8 cellular contexts compared by ENCODE assay signal in the genomic region with DNA sequence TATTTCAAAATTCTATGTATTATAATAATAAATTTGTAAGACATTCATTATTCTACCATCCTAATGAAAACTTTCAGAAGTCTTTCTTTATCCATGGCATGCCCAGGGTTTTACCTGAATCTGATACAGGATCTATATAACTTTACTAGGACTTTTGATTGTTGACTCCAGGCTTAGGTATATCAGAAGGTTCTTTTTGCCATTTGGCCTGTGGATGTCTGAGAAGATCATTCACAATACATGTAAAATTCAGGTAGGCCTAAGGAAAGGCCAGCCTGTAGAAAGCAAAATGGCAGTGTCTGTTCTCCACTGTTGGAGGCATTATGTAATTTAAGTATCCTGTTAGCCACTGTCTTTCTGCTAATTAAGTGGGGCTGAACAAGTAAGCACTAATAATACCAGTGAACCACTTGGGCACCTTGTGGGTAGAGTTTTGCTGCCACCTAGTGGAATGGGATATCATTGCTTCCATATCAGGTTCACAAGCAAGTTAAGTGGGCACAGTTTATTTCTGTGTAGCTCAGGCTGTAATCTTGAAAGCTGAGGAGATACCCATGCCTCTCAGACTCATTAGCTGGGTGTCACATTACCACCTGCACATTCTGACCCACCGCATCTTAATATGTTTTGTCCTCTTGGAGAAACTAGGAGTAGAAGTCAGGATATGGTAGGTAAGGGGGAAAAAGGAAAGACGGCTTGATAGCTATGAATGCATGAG.
DNase-seq lines count a peak whose midpoint lies in the region; ATAC-seq and TF ChIP-seq lines count a peak whose summit lies in the region.

No MANE protein-coding gene starts in this region.

- no peaks in the 10 kb centered on the region for H3K9me3 Mint-ChIP-seq in T-cell

- peaks cover 13% of the 10 kb centered on the region for H3K36me3 Mint-ChIP-seq in T-cell

- DNase-seq in NCI-H146 treated with DMSO at 0.1 percent for 48 hours (lab: John Stamatoyannopoulos, UW; ENCODE audit: unreplicated experiment) (peak; percentile 55), T-cell (peak; percentile 14 to 75 (median 60)), amygdala (lab: John Stamatoyannopoulos, UW) (peak in 42 of 56 donors; percentile 4 to 85 (median 30)), left ventricle myocardium superior (no peak), sciatic nerve (ENCODE audit: low spot score) (peak; percentile 67), GM19240 (ENCODE audit: insufficient read length, low spot score) (no peak)

- intact Hi-C loops in left ventricle myocardium superior (cut with micrococcal nuclease) (loop anchor here (2.0 to 10.0 kb wide), 2 partner anchors 102 to 196 kb away; a partner anchor contains a TSS), sciatic nerve (cut with DNase I) (loop anchor here (5.0 kb wide), 1 partner anchor 194 kb away; no protein-coding TSS in a partner anchor)

- POLR2A ChIA-PET in T-cell (lab: Charles Lee), result interaction anchor here in 1 of 2 donors (0.5 to 0.6 kb wide), 2 partner anchors 196 to 661 kb away, joined by 3 to 5 read pairs; no protein-coding TSS in a partner anchor

- ATAC-seq in HG02759 (IDR thresholded peaks at IDR 0.05; ENCODE audit: unreplicated experiment), result peak; percentile 92
- peak; percentile 82 to 92 (median 86) for ATAC-seq in T-cell (replicated peaks in 1 of 4)
- peak; percentile 91 for ATAC-seq in left ventricle myocardium superior
- peak; percentile 90 for ATAC-seq in sciatic nerve

- CTCF ChIA-PET in T-cell (lab: Charles Lee), result interaction anchor here (0.6 to 2.2 kb wide), 15 partner anchors 15 to 482 kb away, joined by 3 to 11 read pairs (median 4); a partner anchor contains a TSS

- no peak overlapping the region for H3K4me3 Mint-ChIP-seq in T-cell

- no peaks in the 10 kb centered on the region for H3K27me3 Mint-ChIP-seq in T-cell

- TF ChIP-seq CTCF in GM12873 (IDR thresholded peaks at IDR 0.05; ENCODE audit: insufficient read depth, low read depth, low read length, missing control alignments), result peak; percentile 87

- H3K27ac Mint-ChIP-seq in T-cell, result peak overlapping the region; percentile 50 to 72

- peaks cover 0 to 11% (median 11%) of the 10 kb centered on the region in 3 donors for H3K4me1 Mint-ChIP-seq in T-cell

Comparison
In these comparisons a context has a peak if more than half of its experiments do, and no peak if none do; other contexts are left out.
1. DNase-seq: peak in NCI-H146 treated with DMSO at 0.1 percent for 48 hours (single experiment), T-cell (34 of 34), amygdala (42 of 56) and sciatic nerve (single experiment); none in left ventricle myocardium superior (single experiment) and GM19240 (single experiment).
2. Peak in every context shown above with its lines, with median percentiles within 50 percentile points of each other: ATAC-seq.